16 cellular contexts compared by ENCODE assay signal in the genomic region with DNA sequence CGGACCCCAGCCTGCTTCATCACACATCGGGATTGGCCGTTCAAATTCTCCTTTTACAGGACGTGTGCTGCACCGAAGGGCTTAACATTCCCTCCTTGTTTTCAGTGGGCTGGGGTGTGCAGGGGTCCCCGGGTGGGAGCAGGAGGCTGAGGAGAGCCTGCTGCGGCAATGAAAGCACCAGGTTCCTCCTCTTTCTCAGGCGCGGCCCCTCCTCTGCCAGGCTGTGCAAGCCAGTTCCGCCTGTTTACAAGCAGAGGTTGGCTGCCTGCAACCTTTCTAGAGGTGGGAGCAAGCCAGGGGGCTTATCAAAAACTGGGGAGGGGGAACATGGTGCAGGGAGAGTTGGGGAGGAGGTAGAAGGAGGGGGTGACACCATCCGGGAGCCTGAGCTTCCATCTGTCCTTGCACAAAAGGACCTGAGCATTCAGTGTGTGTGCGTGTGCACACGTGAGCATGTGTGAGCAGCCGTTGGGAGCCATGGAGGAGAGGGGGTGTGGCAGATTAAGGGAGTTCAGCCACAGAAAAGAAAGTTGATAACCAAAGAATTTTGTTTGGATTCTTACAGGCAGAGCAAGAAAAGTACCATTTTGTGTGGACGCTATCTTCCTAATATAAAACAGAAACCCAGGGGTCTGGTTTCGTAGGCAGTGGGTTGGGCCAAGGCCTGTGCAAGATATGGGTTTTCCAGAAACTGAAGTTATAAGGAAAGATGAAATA.
DNase-seq lines count a peak whose midpoint lies in the region; ATAC-seq and TF ChIP-seq lines count a peak whose summit lies in the region.
"Had no signal": no experiment of that assay in that cellular context is flagged by ENCODE, and none has a peak within 500 bp of the region (broad histone marks: within the 10 kb centered on the region; RNA-seq: fewer than 3 reads in every experiment).

No MANE protein-coding gene starts in this region.

- H4K20me1 ChIP-seq in GM23338 (replicated peaks; ENCODE audit: insufficient read depth) = no peaks in the 10 kb centered on the region

- H3K27ac ChIP-seq in GM23338 (ENCODE audit: low read depth) (no peak overlapping the region), spleen (no peak overlapping the region)

- no peak overlapping the region for H3K4me2 ChIP-seq in GM23338

- H3K9me3 ChIP-seq in spleen = no peaks in the 10 kb centered on the region

- intact Hi-C loops in spleen (cut with DNase I; ENCODE audit: low total_unique reads) = no loop called here
- intact Hi-C loops in activated CD4-positive, alpha-beta T cell treated with anti-CD3 and anti-CD28 coated beads, Interleukin-2, amount 10 ng/mL, durations not matched to agents 24 days and 14 days (cut with micrococcal nuclease) = no loop called here

- H3K27ac Mint-ChIP-seq in GM23338 (no peak overlapping the region), nephron progenitor cell (peak overlapping the region; percentile 32)
- no peak overlapping the region for H3K27ac Mint-ChIP-seq in activated CD4-positive, alpha-beta T cell treated with anti-CD3 and anti-CD28 coated beads, Interleukin-2, amount 10 ng/mL, durations not matched to agents 24 days and 14 days
- H3K27ac Mint-ChIP-seq in stimulated activated naive CD8-positive, alpha-beta T cell treated with anti-CD3 and anti-CD28 coated beads, Interleukin-15, amount 100 ng/mL, for 72 hours = no peak overlapping the region
- H3K27ac Mint-ChIP-seq: IgD-negative memory B cell had no signal

- H3K27me3 Mint-ChIP-seq in GM23338 (ENCODE audit: insufficient read depth, low read depth, poor library complexity) (peaks cover 15% of the 10 kb centered on the region), nephron progenitor cell (ENCODE audit: low read depth, poor library complexity) (peaks cover 20% of the 10 kb centered on the region)
- no peaks in the 10 kb centered on the region for H3K27me3 Mint-ChIP-seq in activated CD4-positive, alpha-beta T cell treated with anti-CD3 and anti-CD28 coated beads, Interleukin-2, amount 10 ng/mL, durations not matched to agents 24 days and 14 days
- H3K27me3 Mint-ChIP-seq in stimulated activated naive CD8-positive, alpha-beta T cell treated with anti-CD3 and anti-CD28 coated beads, Interleukin-15, amount 100 ng/mL, for 72 hours = no peaks in the 10 kb centered on the region

- no peaks in the 10 kb centered on the region for H3K36me3 ChIP-seq in GM23338 (ENCODE audit: insufficient read depth)
- no peaks in the 10 kb centered on the region for H3K36me3 ChIP-seq in spleen

- no peak overlapping the region for H3K4me3 ChIP-seq in GM23338
- H3K4me3 ChIP-seq in spleen = no peak overlapping the region

- no peaks in the 10 kb centered on the region for H3K27me3 ChIP-seq in GM23338 (ENCODE audit: insufficient read depth)
- no peaks in the 10 kb centered on the region for H3K27me3 ChIP-seq in spleen (replicated peaks in 1 of 7)

- no peaks in the 10 kb centered on the region; the same call in 2 of the 3 replicates for H3K36me3 Mint-ChIP-seq in GM23338 (ENCODE audit: low read depth)
- H3K36me3 Mint-ChIP-seq in nephron progenitor cell (ENCODE audit: low read depth) = no peaks in the 10 kb centered on the region
- no peaks in the 10 kb centered on the region for H3K36me3 Mint-ChIP-seq in activated CD4-positive, alpha-beta T cell treated with anti-CD3 and anti-CD28 coated beads, Interleukin-2, amount 10 ng/mL, durations not matched to agents 24 days and 14 days (ENCODE audit: low read depth)
- H3K36me3 Mint-ChIP-seq: IgD-negative memory B cell had no signal

- H3K9me2 ChIP-seq in GM23338 (ENCODE audit: insufficient read depth) = no peaks in the 10 kb centered on the region

- no peak overlapping the region for H3K4me3 Mint-ChIP-seq in GM23338
- peak overlapping the region; percentile 9 for H3K4me3 Mint-ChIP-seq in nephron progenitor cell
- no peak overlapping the region for H3K4me3 Mint-ChIP-seq in activated CD4-positive, alpha-beta T cell treated with anti-CD3 and anti-CD28 coated beads, Interleukin-2, amount 10 ng/mL, durations not matched to agents 24 days and 14 days
- H3K4me3 Mint-ChIP-seq in stimulated activated naive CD8-positive, alpha-beta T cell treated with anti-CD3 and anti-CD28 coated beads, Interleukin-15, amount 100 ng/mL, for 72 hours = no peak overlapping the region
- H3K4me3 Mint-ChIP-seq: IgD-negative memory B cell had no signal

- no peak for TF ChIP-seq POLR2A in spleen (IDR thresholded peaks at IDR 0.05)

- H2AFZ ChIP-seq in GM23338 = peak overlapping the region; percentile 38; the same call in 1 of the 2 replicates

- H3K9me3 Mint-ChIP-seq in GM23338 (no peaks in the 10 kb centered on the region; the same call in 2 of the 3 replicates), nephron progenitor cell (no peaks in the 10 kb centered on the region)
- no peaks in the 10 kb centered on the region for H3K9me3 Mint-ChIP-seq in activated CD4-positive, alpha-beta T cell treated with anti-CD3 and anti-CD28 coated beads, Interleukin-2, amount 10 ng/mL, durations not matched to agents 24 days and 14 days
- H3K9me3 Mint-ChIP-seq in stimulated activated naive CD8-positive, alpha-beta T cell treated with anti-CD3 and anti-CD28 coated beads, Interleukin-15, amount 100 ng/mL, for 72 hours = no peaks in the 10 kb centered on the region
- H3K9me3 Mint-ChIP-seq: IgD-negative memory B cell had no signal

- WGBS in spleen, 5 donors = 74 to 84% (median 77%) methylated on average over 15 to 16 of the region's 16 CpGs

- H3K4me1 ChIP-seq in GM23338 (ENCODE audit: insufficient read depth) (no peaks in the 10 kb centered on the region; the same call in 1 of the 2 replicates), spleen (peaks cover 0 to 13% (median 5%) of the 10 kb centered on the region in 6 donors)

- no peak for DNase-seq in GM23338 (ENCODE audit: low spot score)
- peak; percentile 73 for DNase-seq in ecto neural progenitor cell (ENCODE audit: low spot score)
- DNase-seq in nephron progenitor cell = no peak
- peak; percentile 51 for DNase-seq in spleen
- DNase-seq in Kasumi-1 (lab: John Stamatoyannopoulos, UW) = no peak
- DNase-seq in activated CD4-positive, alpha-beta T cell treated with anti-CD3 and anti-CD28 coated beads, Interleukin-2, amount 10 ng/mL, durations not matched to agents 24 days and 14 days = no peak
- DNase-seq in stimulated activated naive CD8-positive, alpha-beta T cell treated with anti-CD3 and anti-CD28 coated beads, Interleukin-15, amount 100 ng/mL, for 72 hours = no peak
- DNase-seq: C1 segment of cervical spinal cord, DMS153, NCI-H1105, NCI-H1694, NCI-H226, NCI-H524 treated with DMSO at 0.1 percent for 48 hours, SHP77 treated with DMSO at 0.1 percent for 48 hours had no signal

- no peak for TF ChIP-seq CTCF in GM23338 (conservative IDR thresholded peaks at IDR 0.05; ENCODE audit: low read depth in 2 of 2)
- TF ChIP-seq CTCF in nephron progenitor cell (IDR thresholded peaks at IDR 0.05) = no peak
- no peak for TF ChIP-seq CTCF in spleen (IDR thresholded peaks at IDR 0.05 in 8 of 11, conservative IDR thresholded peaks at IDR 0.05 in 3 of 11)

- H3K4me1 Mint-ChIP-seq in GM23338 (peaks cover 36% of the 10 kb centered on the region), nephron progenitor cell (peaks cover 86% of the 10 kb centered on the region)
- H3K4me1 Mint-ChIP-seq in activated CD4-positive, alpha-beta T cell treated with anti-CD3 and anti-CD28 coated beads, Interleukin-2, amount 10 ng/mL, durations not matched to agents 24 days and 14 days = peaks cover 8% of the 10 kb centered on the region
- H3K4me1 Mint-ChIP-seq in stimulated activated naive CD8-positive, alpha-beta T cell treated with anti-CD3 and anti-CD28 coated beads, Interleukin-15, amount 100 ng/mL, for 72 hours = peaks cover 7% of the 10 kb centered on the region
- H3K4me1 Mint-ChIP-seq: IgD-negative memory B cell had no signal

- 0 out of 2 replicates have a peak, but pooled peaks cover 2% of the 10 kb centered on the region for H3F3A ChIP-seq in GM23338 (replicated peaks; ENCODE audit: low read depth)

- no peaks in the 10 kb centered on the region for H3K79me2 ChIP-seq in GM23338 (replicated peaks; ENCODE audit: insufficient read depth)

- peak; percentile 20; the same call in 2 of the 3 replicates for ATAC-seq in GM23338
- ATAC-seq in stimulated activated naive CD8-positive, alpha-beta T cell treated with anti-CD3 and anti-CD28 coated beads, Interleukin-15, amount 100 ng/mL, for 72 hours = no peak
- ATAC-seq in GM19035 (IDR thresholded peaks at IDR 0.05; ENCODE audit: unreplicated experiment) = no peak

TF ChIP-seq in GM23338, 12 proteins besides CTCF, POLR2A, EP300 and RAD21:
- no peak for TF ChIP-seq ZNF331 (CRISPR knock-in tag; IDR thresholded peaks at IDR 0.05; ENCODE audit: low read depth)

Comparison
In these comparisons a context has a peak if more than half of its experiments do, and no peak if none do; other contexts are left out.
1. DNase-seq: peak in ecto neural progenitor cell (single experiment) and spleen (single experiment); none in GM23338 (single experiment), nephron progenitor cell (single experiment), Kasumi-1 (0 of 2), activated CD4-positive, alpha-beta T cell treated with anti-CD3 and anti-CD28 coated beads, Interleukin-2, amount 10 ng/mL, durations not matched to agents 24 days and 14 days (single experiment) and stimulated activated naive CD8-positive, alpha-beta T cell treated with anti-CD3 and anti-CD28 coated beads, Interleukin-15, amount 100 ng/mL, for 72 hours (0 of 2).